Comparison of ENCODE assay signal across 8 cellular contexts in the genomic region with DNA sequence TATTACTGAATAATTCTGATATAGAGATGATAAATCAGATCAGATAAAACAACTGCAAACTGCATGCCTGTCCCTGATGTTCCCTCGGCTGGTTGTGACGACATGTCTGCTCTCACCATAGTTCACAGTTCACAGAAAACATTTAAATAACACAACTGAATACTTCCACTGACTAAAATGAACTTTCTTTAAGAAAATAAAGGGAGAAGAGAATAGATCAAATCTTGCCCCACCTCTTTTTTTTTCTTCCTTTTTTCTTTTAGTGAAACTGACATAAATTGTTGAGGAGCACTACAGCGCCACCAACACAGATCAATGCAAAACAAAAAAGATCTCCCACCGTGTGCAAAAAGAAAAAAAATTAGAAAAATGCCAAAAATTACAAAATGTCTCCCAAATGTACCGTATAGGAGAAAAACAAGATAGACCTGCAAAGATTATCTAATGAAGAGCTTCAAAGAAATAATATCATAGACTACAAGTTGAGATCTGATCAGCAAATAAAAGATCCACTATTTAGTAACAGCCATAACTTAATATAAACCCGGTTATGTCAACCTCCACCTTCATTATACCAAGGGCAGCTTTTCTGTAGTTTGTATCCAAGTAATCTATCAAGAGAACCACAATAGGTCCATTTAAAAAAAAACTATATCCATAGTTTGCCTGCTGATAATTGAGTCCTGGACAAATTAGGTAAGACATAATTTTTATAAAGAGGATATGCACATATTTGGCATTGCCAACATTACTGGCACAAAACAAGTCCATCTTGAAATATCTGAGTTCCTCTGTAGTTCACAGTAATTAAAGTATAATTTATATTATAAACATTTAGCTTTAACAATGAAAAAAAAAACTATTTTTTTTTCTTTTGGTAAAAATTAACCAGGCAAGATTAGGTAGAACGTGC. TPM values are rescaled to one million over a fixed set of nuclear protein-coding genes. Genes with fewer than 3 reads are reported as not detected.
DNase-seq lines count a peak whose midpoint lies in the region; ATAC-seq and TF ChIP-seq lines count a peak whose summit lies in the region.

No MANE protein-coding gene starts in this region.

- TF ChIP-seq CTCF in BJ (IDR thresholded peaks at IDR 0.05; ENCODE audit: insufficient read depth, low read depth, low read length) (peak; percentile 49), GM13976 (IDR thresholded peaks at IDR 0.05; ENCODE audit: borderline replicate concordance, control extremely low read depth, extremely low read depth, insufficient read depth, missing control alignments) (peak; percentile 53), RWPE2 (IDR thresholded peaks at IDR 0.05; ENCODE audit: poor library complexity, severe bottlenecking) (peak; percentile 83), dorsolateral prefrontal cortex (IDR thresholded peaks at IDR 0.05 in 54 of 56, conservative IDR thresholded peaks at IDR 0.05 in 2 of 56; ENCODE audit: low read depth in 1 of 56, partially characterized antibody in 56 of 56) (peak; percentile 28 to 73 (median 58)), lower lobe of right lung (IDR thresholded peaks at IDR 0.05) (peak; percentile 35), tibial artery (IDR thresholded peaks at IDR 0.05) (peak in 1 of 2 experiments; percentile 15)

- intact Hi-C loops in dorsolateral prefrontal cortex (cut with DNase I) (loop anchor here (1.0 to 10.0 kb wide), 9 partner anchors 9 to 585 kb away; partner anchors contain the start of genes CCDC7 (in 2 of the 2), KIF5B (in 2 of the 2), ARHGAP12 (in 1 of the 2) and EPC1 (in 1 of the 2)), lower lobe of right lung (cut with DNase I) (no loop called here), tibial artery (cut with DNase I; ENCODE audit: low total_unique reads) (loop anchor here (2.0 kb wide), 1 partner anchor 31 kb away; the partner anchor contains the start of gene EPC1)

- POLR2A ChIA-PET in BJ (lab: Charles Lee), result interaction anchor here (0.8 kb wide), 1 partner anchor 125 kb away, joined by 12 read pairs; no protein-coding TSS in a partner anchor

- peaks cover 20% of the 10 kb centered on the region for H3K4me1 ChIP-seq in RWPE2 (ENCODE audit: insufficient read depth, poor library complexity, severe bottlenecking)
- peaks cover 32% of the 10 kb centered on the region for H3K4me1 ChIP-seq in lower lobe of right lung
- peaks cover 0 to 43% (median 6%) of the 10 kb centered on the region in 4 donors for H3K4me1 ChIP-seq in tibial artery

- ATAC-seq in HG03571 (IDR thresholded peaks at IDR 0.05; ENCODE audit: unreplicated experiment), result peak; percentile 43
- peak; percentile 24; the same call in 2 of the 3 replicates for ATAC-seq in RWPE2 (ENCODE audit: low read depth)
- ATAC-seq in lower lobe of right lung, result peak; percentile 23 to 48

- H3K27ac ChIP-seq in RWPE2 (ENCODE audit: poor library complexity, severe bottlenecking), result peak overlapping the region; percentile 71
- peak overlapping the region; percentile 52 to 98 (median 91) for H3K27ac ChIP-seq in dorsolateral prefrontal cortex
- peak overlapping the region; percentile 88 for H3K27ac ChIP-seq in lower lobe of right lung
- peak overlapping the region; percentile 79 to 84 for H3K27ac ChIP-seq in tibial artery

- H3K9me3 ChIP-seq in RWPE2 (ENCODE audit: severe bottlenecking) (no peaks in the 10 kb centered on the region), lower lobe of right lung (no peaks in the 10 kb centered on the region), tibial artery (no peaks in the 10 kb centered on the region)

- H3K4me3 ChIP-seq in BJ (ENCODE audit: low read depth, low read length) (peak overlapping the region; percentile 84), RWPE2 (ENCODE audit: severe bottlenecking) (peak overlapping the region; percentile 63), dorsolateral prefrontal cortex (peak overlapping the region; percentile 50 to 94 (median 77)), lower lobe of right lung (peak overlapping the region; percentile 74), tibial artery (peak overlapping the region; percentile 65 to 82)

- H3K36me3 ChIP-seq in BJ (ENCODE audit: control insufficient read depth, insufficient read depth, low read length) (no peaks in the 10 kb centered on the region), RWPE2 (ENCODE audit: low read depth) (no peaks in the 10 kb centered on the region), lower lobe of right lung (no peaks in the 10 kb centered on the region), tibial artery (no peaks in the 10 kb centered on the region)

- DNase-seq in BJ (ENCODE audit: low read depth) (no peak), GM13976 (ENCODE audit: low spot score) (no peak), RWPE2 (ENCODE audit: low spot score) (no peak), dorsolateral prefrontal cortex (no peak), lower lobe of right lung (no peak), tibial artery (no peak), ureter (ENCODE audit: low spot score) (no peak)

- H3K27me3 ChIP-seq in BJ (ENCODE audit: control insufficient read depth, insufficient read depth, low read length) (no peaks in the 10 kb centered on the region), RWPE2 (ENCODE audit: insufficient read depth, poor library complexity, severe bottlenecking) (no peaks in the 10 kb centered on the region), dorsolateral prefrontal cortex (no peaks in the 10 kb centered on the region), lower lobe of right lung (ENCODE audit: low read depth) (no peaks in the 10 kb centered on the region), tibial artery (no peaks in the 10 kb centered on the region)

- CTCF ChIA-PET in BJ (lab: Yijun Ruan, JAX), result interaction anchor here (1.2 to 2.0 kb wide), 3 partner anchors 10 to 26 kb away, joined by 3 to 10 read pairs (median 3); no protein-coding TSS in a partner anchor

- in situ Hi-C loops in GM13976 (cut with MboI; ENCODE audit: low sequenced_read_pairs, unreplicated experiment), result no loop called here

RNA-seq across cellular contexts. Expression of gene EPC1, which starts 30.8 kb away (rescaled TPM):
- 21.6 and 30.5 TPM in 2 replicates for polyA plus RNA-seq in BJ (2011; rRNA removed)
- polyA minus RNA-seq in BJ (2011; rRNA and poly(A)+ RNA removed), result 35.2 and 42.2 TPM in 2 replicates
- total RNA-seq in dorsolateral prefrontal cortex (10 to 100 TPM; 26.4 to 56.2 (median 40.1) TPM), lower lobe of right lung (40.3 TPM), ureter (49.5 TPM)
